8 cellular contexts compared by ENCODE assay signal in genomic region chr11:46099973-46100335, GRCh38. TPM values are rescaled to one million over a fixed set of nuclear protein-coding genes. Genes with fewer than 3 reads are reported as not detected.
DNase-seq lines count a peak whose midpoint lies in the region; ATAC-seq and TF ChIP-seq lines count a peak whose summit lies in the region.

No MANE protein-coding gene starts in this region.

- no peaks in the 10 kb centered on the region for H3K9me3 ChIP-seq in Karpas-422 (ENCODE audit: low read length)
- no peaks in the 10 kb centered on the region for H3K9me3 ChIP-seq in effector memory CD4-positive, alpha-beta T cell (ENCODE audit: control insufficient read depth, low read length)

- no peaks in the 10 kb centered on the region for H4K20me1 ChIP-seq in Karpas-422 (ENCODE audit: insufficient read depth, low read depth, low read length)

- peak; percentile 49 for DNase-seq in Karpas-422
- DNase-seq in effector memory CD4-positive, alpha-beta T cell: no peak
- no peak for DNase-seq in sciatic nerve (ENCODE audit: low spot score)
- DNase-seq in NCI-H226: no peak
- DNase-seq in NCI-H1694 treated with DMSO at 0.1 percent for 48 hours (lab: John Stamatoyannopoulos, UW): no peak
- no peak for DNase-seq in glutamatergic neuron
- DNase-seq in CD1c-positive myeloid dendritic cell (ENCODE audit: extremely low spot score): no peak

- ATAC-seq in GM18498 (IDR thresholded peaks at IDR 0.05; ENCODE audit: unreplicated experiment) (peak; percentile 39), sciatic nerve (peak; percentile 55)

- H3K27me3 Mint-ChIP-seq in glutamatergic neuron (ENCODE audit: unreplicated experiment): peaks cover 4% of the 10 kb centered on the region

- H3K36me3 ChIP-seq in Karpas-422 (ENCODE audit: insufficient read depth, low read length): no peaks in the 10 kb centered on the region
- H3K36me3 ChIP-seq in effector memory CD4-positive, alpha-beta T cell (ENCODE audit: control insufficient read depth, insufficient read depth, low read length): no peaks in the 10 kb centered on the region

- intact Hi-C loops in sciatic nerve (cut with DNase I): no loop called here

- peak overlapping the region; percentile 63 for H3K4me2 ChIP-seq in Karpas-422 (ENCODE audit: low read depth, low read length, poor library complexity, severe bottlenecking)

- no peak overlapping the region for H3K4me3 Mint-ChIP-seq in glutamatergic neuron (ENCODE audit: unreplicated experiment)

- H3K27ac Mint-ChIP-seq in glutamatergic neuron (ENCODE audit: unreplicated experiment): no peak overlapping the region

- no peak overlapping the region for H2AFZ ChIP-seq in Karpas-422 (ENCODE audit: low read length)

- H3K9ac ChIP-seq in Karpas-422 (ENCODE audit: low read length): peak overlapping the region; percentile 48

- H3K4me1 ChIP-seq in Karpas-422 (ENCODE audit: low read length): peaks cover 49% of the 10 kb centered on the region
- peaks cover 14% of the 10 kb centered on the region for H3K4me1 ChIP-seq in effector memory CD4-positive, alpha-beta T cell (ENCODE audit: control insufficient read depth, insufficient read depth, low read length, poor library complexity, severe bottlenecking)

- H3K4me1 Mint-ChIP-seq in glutamatergic neuron (ENCODE audit: low read depth, unreplicated experiment): peaks cover 32% of the 10 kb centered on the region

- peaks cover 99% of the 10 kb centered on the region for H3K79me2 ChIP-seq in Karpas-422 (ENCODE audit: low read length)

- no peaks in the 10 kb centered on the region for H3K9me3 Mint-ChIP-seq in glutamatergic neuron (ENCODE audit: unreplicated experiment)

- no peaks in the 10 kb centered on the region for H3K27me3 ChIP-seq in Karpas-422 (ENCODE audit: low read length)
- no peaks in the 10 kb centered on the region for H3K27me3 ChIP-seq in effector memory CD4-positive, alpha-beta T cell (replicated peaks; ENCODE audit: control insufficient read depth, insufficient read depth, low read length, poor library complexity, severe bottlenecking)

- 0 out of 2 replicates have a peak, but pooled peaks cover 3% of the 10 kb centered on the region for H3K9me2 ChIP-seq in Karpas-422 (replicated peaks; ENCODE audit: insufficient read depth, low read length)

- no peaks in the 10 kb centered on the region for H3K36me3 Mint-ChIP-seq in glutamatergic neuron (ENCODE audit: unreplicated experiment)

- peak overlapping the region; percentile 55 for H3K4me3 ChIP-seq in Karpas-422 (ENCODE audit: low read length)
- peak overlapping the region; percentile 35 for H3K4me3 ChIP-seq in effector memory CD4-positive, alpha-beta T cell (ENCODE audit: insufficient read depth, low read depth, low read length, poor library complexity, severe bottlenecking)

- peak overlapping the region; percentile 74 for H3K27ac ChIP-seq in Karpas-422 (ENCODE audit: low read length)
- peak overlapping the region; percentile 14 for H3K27ac ChIP-seq in effector memory CD4-positive, alpha-beta T cell (ENCODE audit: insufficient read depth, low read length, poor library complexity, severe bottlenecking)

- TF ChIP-seq CTCF in glutamatergic neuron (IDR thresholded peaks at IDR 0.05; ENCODE audit: partially characterized antibody, unreplicated experiment): no peak

RNA-seq across cellular contexts. Expression of gene PHF21A, which starts 21.3 kb away (rescaled TPM):
- total RNA-seq in Karpas-422 (2014; rRNA removed; shearing (Covaris generic); ENCODE audit: low replicate concordance): 33.0 and 51.7 TPM in 2 replicates
- 82.2 TPM for total RNA-seq in sciatic nerve
- total RNA-seq in glutamatergic neuron (ENCODE audit: unreplicated experiment): 71.1 TPM
